In the genomic region with DNA sequence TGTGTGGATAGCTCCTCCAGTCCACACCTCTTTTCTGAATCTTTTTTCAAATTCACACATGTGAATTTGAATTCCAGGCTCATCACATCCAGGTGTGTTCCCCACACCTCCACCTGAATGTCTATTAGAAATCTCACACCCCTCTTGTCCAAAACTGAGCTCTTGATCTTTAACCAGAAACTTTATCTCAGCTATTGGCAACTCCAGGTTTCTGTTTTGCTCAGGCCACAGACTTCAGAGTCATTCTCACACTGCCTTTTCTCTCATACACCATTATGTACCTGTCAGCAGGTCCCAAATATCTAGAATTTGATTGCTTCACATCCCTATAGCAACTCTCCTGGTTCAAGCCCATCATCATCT, we compare ENCODE assay signal across 9 cellular contexts. TPM values are rescaled to one million over a fixed set of nuclear protein-coding genes. Genes with fewer than 3 reads are reported as not detected.
DNase-seq lines count a peak whose midpoint lies in the region; ATAC-seq and TF ChIP-seq lines count a peak whose summit lies in the region.
"Had no signal": no experiment of that assay in that cellular context is flagged by ENCODE, and none has a peak within 500 bp of the region (broad histone marks: within the 10 kb centered on the region; RNA-seq: fewer than 3 reads in every experiment).

No MANE protein-coding gene starts in this region.

- no peak for TF ChIP-seq CTCF in OCI-LY3 (IDR thresholded peaks at IDR 0.05; ENCODE audit: low read depth, low read length)

- peak overlapping the region; percentile 35 for H3K9ac ChIP-seq in OCI-LY3 (ENCODE audit: low read length)

- H3K27ac ChIP-seq in OCI-LY3 (ENCODE audit: low read length): peak overlapping the region; percentile 70

- H3K27me3 ChIP-seq in OCI-LY3 (ENCODE audit: low read depth, low read length) (no peaks in the 10 kb centered on the region), H7 (ENCODE audit: control insufficient read depth, insufficient read depth, low read length) (no peaks in the 10 kb centered on the region)

- no peaks in the 10 kb centered on the region for H3K79me2 ChIP-seq in OCI-LY3 (ENCODE audit: low read length)

- peaks cover 62% of the 10 kb centered on the region for H3K4me1 ChIP-seq in OCI-LY3 (ENCODE audit: low read length)

- peak overlapping the region; percentile 64 for H3K4me2 ChIP-seq in OCI-LY3 (ENCODE audit: low read length)

- H3K9me3 ChIP-seq in OCI-LY3 (ENCODE audit: insufficient read depth, low read length): no peaks in the 10 kb centered on the region

- H3K36me3 ChIP-seq in OCI-LY3 (replicated peaks; ENCODE audit: low read depth, low read length) (peaks cover 3% of the 10 kb centered on the region), H7 (replicated peaks; ENCODE audit: control insufficient read depth, insufficient read depth, low read length) (no peaks in the 10 kb centered on the region)

- no peaks in the 10 kb centered on the region for H4K20me1 ChIP-seq in OCI-LY3 (ENCODE audit: insufficient read depth, low read length)

- H2AFZ ChIP-seq in OCI-LY3 (ENCODE audit: low read depth, low read length): peak overlapping the region; percentile 66

- DNase-seq in CD1c-positive myeloid dendritic cell (ENCODE audit: extremely low spot score): peak; percentile 46
- no peak for DNase-seq in middle frontal gyrus (ENCODE audit: extremely low spot score, low spot score)
- DNase-seq in H7: no peak
- DNase-seq in cerebellum (ENCODE audit: low spot score): no peak
- no peak for DNase-seq in stimulated activated CD4-positive, alpha-beta T cell treated with anti-CD3 and anti-CD28 coated beads, Interleukin-1b, Interleukin-23, amount 100 ng/mL, for 48 hours
- DNase-seq: NCI-H1436 treated with DMSO at 0.1 percent for 48 hours had no signal

- ATAC-seq in GM19395 (IDR thresholded peaks at IDR 0.05; ENCODE audit: unreplicated experiment): peak; percentile 73
- peak; percentile 51 for ATAC-seq in HG02970 (IDR thresholded peaks at IDR 0.05; ENCODE audit: low FRiP score, unreplicated experiment)

- H3K4me3 ChIP-seq in OCI-LY3 (ENCODE audit: low read length) (peak overlapping the region; percentile 64), H7 (ENCODE audit: insufficient read depth, low read depth, low read length) (no peak overlapping the region)

RNA-seq across cellular contexts. Expression of a gene that starts 11.6 kb away (rescaled TPM):
- 0.59 and 0.81 TPM in 2 replicates for total RNA-seq in H7 (2014; rRNA removed; shearing (Covaris generic))
- 7.7 TPM for total RNA-seq in cerebellum

RNA-seq across cellular contexts. Expression of a gene that starts 28.1 kb away (rescaled TPM):
- 19.0 and 20.4 TPM in 2 replicates for total RNA-seq in H7 (2014; rRNA removed; shearing (Covaris generic))
- 39.0 TPM for total RNA-seq in cerebellum
